ENCODE assay signal across 33 cellular contexts in genomic region chr3:182111967-182112366, GRCh38.
"Had no signal": no experiment of that assay in that cellular context is flagged by ENCODE, and none has a peak within 500 bp of the region (broad histone marks: within the 10 kb centered on the region; RNA-seq: fewer than 3 reads in every experiment).

No MANE protein-coding gene starts in this region.

- H3K36me3 Mint-ChIP-seq: activated CD4-positive, alpha-beta memory T cell treated with anti-CD3 and anti-CD28 coated beads for 36 hours; activated CD8-positive, alpha-beta memory T cell treated with anti-CD3 and anti-CD28 coated beads, Interleukin-2, amount 10 ng/mL, durations not matched to agents 7 days and 5 days; activated naive CD4-positive, alpha-beta T cell treated with anti-CD3 and anti-CD28 coated beads, Interleukin-2, amount 10 ng/mL, durations not matched to agents 7 days and 5 days; activated naive CD4-positive, alpha-beta T cell treated with anti-CD3 and anti-CD28 coated beads, Interleukin-2, amount 50 U/mL, for 24 hours; activated naive CD8-positive, alpha-beta T cell; activated naive CD8-positive, alpha-beta T cell treated with anti-CD3 and anti-CD28 coated beads, Interleukin-2, amount 10 ng/mL, durations not matched to agents 7 days and 5 days had no signal

- H3K4me3 ChIP-seq: body of pancreas, breast epithelium had no signal

- H3K9me3 ChIP-seq: body of pancreas had no signal

- H3K27me3 Mint-ChIP-seq: activated B cell treated with CpG ODN at 0.5 μM for 24 hours; activated CD4-positive, alpha-beta memory T cell treated with anti-CD3 and anti-CD28 coated beads for 36 hours; activated CD4-positive, alpha-beta T cell treated with anti-CD3 and anti-CD28 coated beads, Interleukin-2, amount 10 ng/mL, durations not matched to agents 24 days and 14 days; activated CD8-positive, alpha-beta memory T cell treated with anti-CD3 and anti-CD28 coated beads, Interleukin-2, amount 10 ng/mL, durations not matched to agents 7 days and 5 days; activated CD8-positive, alpha-beta T cell treated with anti-CD3 and anti-CD28 coated beads for 36 hours; activated naive CD4-positive, alpha-beta T cell treated with anti-CD3 and anti-CD28 coated beads, Interleukin-2, amount 10 ng/mL, durations not matched to agents 7 days and 5 days; activated naive CD4-positive, alpha-beta T cell treated with anti-CD3 and anti-CD28 coated beads, Interleukin-2, amount 50 U/mL, for 24 hours; activated naive CD8-positive, alpha-beta T cell; activated naive CD8-positive, alpha-beta T cell treated with anti-CD3 and anti-CD28 coated beads, Interleukin-2, amount 10 ng/mL, durations not matched to agents 7 days and 5 days; activated naive CD8-positive, alpha-beta T cell treated with anti-CD3 and anti-CD28 coated beads, Interleukin-2, amount 50 U/mL, for 24 hours; activated T-cell treated with anti-CD3 and anti-CD28 coated beads, Interleukin-2, amount 50 U/mL, for 24 hours had no signal

- H3K27me3 ChIP-seq: body of pancreas, brain microvascular endothelial cell, breast epithelium had no signal

- H3K27ac ChIP-seq: body of pancreas, brain microvascular endothelial cell, breast epithelium, VCaP had no signal

- H3K9me3 Mint-ChIP-seq: activated CD4-positive, alpha-beta memory T cell treated with anti-CD3 and anti-CD28 coated beads for 36 hours; activated CD4-positive, alpha-beta T cell treated with anti-CD3 and anti-CD28 coated beads, Interleukin-2, amount 10 ng/mL, durations not matched to agents 24 days and 14 days; activated naive CD4-positive, alpha-beta T cell treated with anti-CD3 and anti-CD28 coated beads, Interleukin-2, amount 10 ng/mL, durations not matched to agents 7 days and 5 days; activated T-cell treated with anti-CD3 and anti-CD28 coated beads, Interleukin-2, amount 50 U/mL, for 24 hours; activated T-helper 2 cell treated with anti-CD3 and anti-CD28 coated beads, Interferon-gamma antibody, Interleukin-2, Interleukin-4, amounts not matched to agents 10 μg/mL and 5 μg/mL and 100 μg/mL, durations not matched to agents 14 hours and 24 hours and 36 hours; T-helper 1 cell treated with Interleukin-12 subunit alpha and Interleukin-12 subunit beta and Interleukin-4 antibody, amounts not matched to agents 30 μg/mL and 1 μg/mL, for 36 hours; T-helper 2 cell treated with Interferon-gamma antibody and Interleukin-4, amounts not matched to agents 5 μg/mL and 100 μg/mL, for 36 hours had no signal

- H3K4me3 Mint-ChIP-seq: activated B cell treated with CpG ODN at 0.5 μM for 24 hours; activated CD4-positive, alpha-beta memory T cell treated with anti-CD3 and anti-CD28 coated beads for 36 hours; activated CD4-positive, alpha-beta T cell treated with anti-CD3 and anti-CD28 coated beads, Interleukin-2, amount 10 ng/mL, durations not matched to agents 24 days and 14 days; activated CD8-positive, alpha-beta memory T cell treated with anti-CD3 and anti-CD28 coated beads, Interleukin-2, amount 10 ng/mL, durations not matched to agents 7 days and 5 days; activated CD8-positive, alpha-beta T cell treated with anti-CD3 and anti-CD28 coated beads for 36 hours; activated naive CD4-positive, alpha-beta T cell treated with anti-CD3 and anti-CD28 coated beads, Interleukin-2, amount 10 ng/mL, durations not matched to agents 7 days and 5 days; activated naive CD4-positive, alpha-beta T cell treated with anti-CD3 and anti-CD28 coated beads, Interleukin-2, amount 50 U/mL, for 24 hours; activated naive CD8-positive, alpha-beta T cell; activated naive CD8-positive, alpha-beta T cell treated with anti-CD3 and anti-CD28 coated beads, Interleukin-2, amount 10 ng/mL, durations not matched to agents 7 days and 5 days; activated naive CD8-positive, alpha-beta T cell treated with anti-CD3 and anti-CD28 coated beads, Interleukin-2, amount 50 U/mL, for 24 hours; activated T-cell treated with anti-CD3 and anti-CD28 coated beads, Interleukin-2, amount 50 U/mL, for 24 hours; T-helper 1 cell treated with Interleukin-12 subunit alpha and Interleukin-12 subunit beta and Interleukin-4 antibody, amounts not matched to agents 30 μg/mL and 1 μg/mL, for 36 hours; T-helper 2 cell treated with Interferon-gamma antibody and Interleukin-4, amounts not matched to agents 5 μg/mL and 100 μg/mL, for 36 hours had no signal

- ATAC-seq: activated CD8-positive, alpha-beta memory T cell treated with anti-CD3 and anti-CD28 coated beads, Interleukin-2, amount 10 ng/mL, durations not matched to agents 7 days and 5 days; activated CD8-positive, alpha-beta T cell treated with anti-CD3 and anti-CD28 coated beads for 36 hours; activated naive CD8-positive, alpha-beta T cell treated with anti-CD3 and anti-CD28 coated beads, Interleukin-2, amount 50 U/mL, for 24 hours; body of pancreas had no signal

- H3K4me1 ChIP-seq: body of pancreas, breast epithelium had no signal

- H3K27ac Mint-ChIP-seq: activated B cell treated with CpG ODN at 0.5 μM for 24 hours; activated CD4-positive, alpha-beta memory T cell treated with anti-CD3 and anti-CD28 coated beads for 36 hours; activated CD4-positive, alpha-beta T cell treated with anti-CD3 and anti-CD28 coated beads, Interleukin-2, amount 10 ng/mL, durations not matched to agents 24 days and 14 days; activated CD8-positive, alpha-beta memory T cell treated with anti-CD3 and anti-CD28 coated beads, Interleukin-2, amount 10 ng/mL, durations not matched to agents 7 days and 5 days; activated CD8-positive, alpha-beta T cell treated with anti-CD3 and anti-CD28 coated beads for 36 hours; activated naive CD4-positive, alpha-beta T cell treated with anti-CD3 and anti-CD28 coated beads, Interleukin-2, amount 10 ng/mL, durations not matched to agents 7 days and 5 days; activated naive CD4-positive, alpha-beta T cell treated with anti-CD3 and anti-CD28 coated beads, Interleukin-2, amount 50 U/mL, for 24 hours; activated naive CD8-positive, alpha-beta T cell; activated naive CD8-positive, alpha-beta T cell treated with anti-CD3 and anti-CD28 coated beads, Interleukin-2, amount 10 ng/mL, durations not matched to agents 7 days and 5 days; activated naive CD8-positive, alpha-beta T cell treated with anti-CD3 and anti-CD28 coated beads, Interleukin-2, amount 50 U/mL, for 24 hours; activated T-cell treated with anti-CD3 and anti-CD28 coated beads, Interleukin-2, amount 50 U/mL, for 24 hours; activated T-helper 2 cell treated with anti-CD3 and anti-CD28 coated beads, Interferon-gamma antibody, Interleukin-2, Interleukin-4, amounts not matched to agents 10 μg/mL and 5 μg/mL and 100 μg/mL, durations not matched to agents 14 hours and 24 hours and 36 hours; T-helper 1 cell treated with Interleukin-12 subunit alpha and Interleukin-12 subunit beta and Interleukin-4 antibody, amounts not matched to agents 30 μg/mL and 1 μg/mL, for 36 hours; T-helper 2 cell treated with Interferon-gamma antibody and Interleukin-4, amounts not matched to agents 5 μg/mL and 100 μg/mL, for 36 hours had no signal

- DNase-seq: activated B cell treated with CpG ODN at 0.5 μM for 24 hours; activated CD4-positive, alpha-beta memory T cell treated with anti-CD3 and anti-CD28 coated beads for 36 hours; activated CD4-positive, alpha-beta T cell treated with anti-CD3 and anti-CD28 coated beads for 4 hours; activated CD4-positive, alpha-beta T cell treated with anti-CD3 and anti-CD28 coated beads, Interleukin-2, amount 10 ng/mL, durations not matched to agents 24 days and 14 days; activated CD4-positive, alpha-beta T cell treated with anti-CD3 and anti-CD28 coated beads, Interleukin-2, amount 50 U/mL, for 1 hour; activated CD4-positive, alpha-beta T cell treated with anti-CD3 and anti-CD28 coated beads, Interleukin-2, amount 50 U/mL, for 4 hours; activated CD4-positive, CD25-positive, alpha-beta regulatory T cell treated with anti-CD3 and anti-CD28 coated beads, Interleukin-2, amount 50 U/mL, for 72 hours; activated CD8-positive, alpha-beta memory T cell treated with anti-CD3 and anti-CD28 coated beads, Interleukin-2, amount 10 ng/mL, durations not matched to agents 7 days and 5 days; activated CD8-positive, alpha-beta memory T cell treated with anti-CD3 and anti-CD28 coated beads, Interleukin-2, amount 50 U/mL, for 48 hours; activated CD8-positive, alpha-beta T cell treated with anti-CD3 and anti-CD28 coated beads for 36 hours; activated effector memory CD4-positive, alpha-beta T cell treated with Interleukin-2 at 50 U/mL for 16 hours; activated gamma-delta T cell; activated naive CD4-positive, alpha-beta T cell treated with anti-CD3 and anti-CD28 coated beads, Interleukin-2, amount 10 ng/mL, durations not matched to agents 7 days and 5 days; activated naive CD4-positive, alpha-beta T cell treated with Interleukin-2 at 50 U/mL for 16 hours; activated naive CD8-positive, alpha-beta T cell treated with anti-CD3 and anti-CD28 coated beads, Interleukin-2, amount 10 ng/mL, durations not matched to agents 7 days and 5 days; activated naive CD8-positive, alpha-beta T cell treated with anti-CD3 and anti-CD28 coated beads, Interleukin-2, amount 50 U/mL, for 24 hours; activated T-cell treated with anti-CD3 and anti-CD28 coated beads, Interleukin-2, amount 50 U/mL, for 24 hours; activated T-cell treated with anti-CD3 and anti-CD28 coated beads, Interleukin-2, amount 50 U/mL, for 48 hours; amygdala; anterior cingulate cortex; body of pancreas; brain microvascular endothelial cell; central memory CD4-positive, alpha-beta T cell; T-helper 1 cell; T-helper 2 cell; T-helper 9 cell had no signal

- H3K4me1 Mint-ChIP-seq: activated B cell treated with CpG ODN at 0.5 μM for 24 hours; activated CD4-positive, alpha-beta T cell treated with anti-CD3 and anti-CD28 coated beads, Interleukin-2, amount 10 ng/mL, durations not matched to agents 24 days and 14 days; activated CD8-positive, alpha-beta memory T cell treated with anti-CD3 and anti-CD28 coated beads, Interleukin-2, amount 10 ng/mL, durations not matched to agents 7 days and 5 days; activated naive CD4-positive, alpha-beta T cell treated with anti-CD3 and anti-CD28 coated beads, Interleukin-2, amount 10 ng/mL, durations not matched to agents 7 days and 5 days; activated naive CD4-positive, alpha-beta T cell treated with anti-CD3 and anti-CD28 coated beads, Interleukin-2, amount 50 U/mL, for 24 hours; activated naive CD8-positive, alpha-beta T cell treated with anti-CD3 and anti-CD28 coated beads, Interleukin-2, amount 10 ng/mL, durations not matched to agents 7 days and 5 days; activated naive CD8-positive, alpha-beta T cell treated with anti-CD3 and anti-CD28 coated beads, Interleukin-2, amount 50 U/mL, for 24 hours had no signal

- H3K36me3 ChIP-seq: brain microvascular endothelial cell, breast epithelium had no signal
